ENCODE assay signal across 14 cellular contexts in genomic region chr22:12601870-12602779, GRCh38.
DNase-seq lines count a peak whose midpoint lies in the region; ATAC-seq and TF ChIP-seq lines count a peak whose summit lies in the region.
"Had no signal": no experiment of that assay in that cellular context is flagged by ENCODE, and none has a peak within 500 bp of the region (broad histone marks: within the 10 kb centered on the region; RNA-seq: fewer than 3 reads in every experiment).

No MANE protein-coding gene starts in this region.

- H3K9me3 ChIP-seq in upper lobe of left lung, result peaks cover 0 to 30% (median 13%) of the 10 kb centered on the region in 4 donors
- H3K9me3 ChIP-seq: gastrocnemius medialis had no signal

- no peaks in the 10 kb centered on the region for H3K36me3 ChIP-seq in upper lobe of left lung
- H3K36me3 ChIP-seq: gastrocnemius medialis had no signal

- no peak for TF ChIP-seq CTCF in WI38 (IDR thresholded peaks at IDR 0.05; ENCODE audit: low read depth, low read length)
- no peak for TF ChIP-seq CTCF in upper lobe of left lung (IDR thresholded peaks at IDR 0.05)

- H3K27ac ChIP-seq in upper lobe of left lung, result no peak overlapping the region

- no peak for TF ChIP-seq POLR2A in upper lobe of left lung (IDR thresholded peaks at IDR 0.05)

- peak; percentile 51 for DNase-seq in activated CD8-positive, alpha-beta memory T cell treated with anti-CD3 and anti-CD28 coated beads, Interleukin-2, amount 50 U/mL, for 48 hours
- no peak for DNase-seq in activated CD8-positive, alpha-beta memory T cell treated with anti-CD3 and anti-CD28 coated beads for 24 hours
- DNase-seq in inferior parietal cortex (ENCODE audit: extremely low spot score) (peak; percentile 23), upper lobe of left lung (peak in 1 of 2 donors; percentile 87), SKM-1 treated with dmso at 0.1 percent for 144 hours (lab: John Stamatoyannopoulos, UW; ENCODE audit: unreplicated experiment) (no peak), NCI-H69 (lab: John Stamatoyannopoulos, UW) (no peak), glomerular visceral epithelial cell (ENCODE audit: extremely low spot score) (no peak)
- DNase-seq: activated CD8-positive, alpha-beta memory T cell treated with anti-CD3 and anti-CD28 coated beads, Interleukin-2, amount 50 U/mL, for 4 hours; anterior cingulate cortex; gastrocnemius medialis; NCI-H1105 treated with DMSO at 0.1 percent for 48 hours; NCI-H446 had no signal

- WGBS in upper lobe of left lung, 2 donors, result 61% methylated on average over 74 to 75 of the region's 75 CpGs

- H3K4me3 ChIP-seq in WI38 (ENCODE audit: low read depth, low read length) (0 out of 2 replicates have a peak overlapping the region, but pooled peaks have one; percentile 17), upper lobe of left lung (peak overlapping the region in 1 of 4 donors; percentile 7)

- ATAC-seq in upper lobe of left lung (ENCODE audit: low FRiP score in 2 of 2), result peak; percentile 37 to 42
- ATAC-seq: gastrocnemius medialis, left colon had no signal

- no peaks in the 10 kb centered on the region for H3K27me3 ChIP-seq in upper lobe of left lung
- H3K27me3 ChIP-seq: gastrocnemius medialis had no signal

- TF ChIP-seq EP300 in upper lobe of left lung (IDR thresholded peaks at IDR 0.05), result no peak

- no peaks in the 10 kb centered on the region for H3K4me1 ChIP-seq in upper lobe of left lung
- H3K4me1 ChIP-seq: gastrocnemius medialis had no signal

Comparison
In these comparisons a context has a peak if more than half of its experiments do, and no peak if none do; other contexts are left out.
1. DNase-seq: peak in activated CD8-positive, alpha-beta memory T cell treated with anti-CD3 and anti-CD28 coated beads, Interleukin-2, amount 50 U/mL, for 48 hours (single experiment) and inferior parietal cortex (single experiment); none in activated CD8-positive, alpha-beta memory T cell treated with anti-CD3 and anti-CD28 coated beads for 24 hours (single experiment), SKM-1 treated with dmso at 0.1 percent for 144 hours (single experiment), NCI-H69 (single experiment) and glomerular visceral epithelial cell (single experiment).